ENCODE assay signal across 23 cellular contexts in the genomic region with DNA sequence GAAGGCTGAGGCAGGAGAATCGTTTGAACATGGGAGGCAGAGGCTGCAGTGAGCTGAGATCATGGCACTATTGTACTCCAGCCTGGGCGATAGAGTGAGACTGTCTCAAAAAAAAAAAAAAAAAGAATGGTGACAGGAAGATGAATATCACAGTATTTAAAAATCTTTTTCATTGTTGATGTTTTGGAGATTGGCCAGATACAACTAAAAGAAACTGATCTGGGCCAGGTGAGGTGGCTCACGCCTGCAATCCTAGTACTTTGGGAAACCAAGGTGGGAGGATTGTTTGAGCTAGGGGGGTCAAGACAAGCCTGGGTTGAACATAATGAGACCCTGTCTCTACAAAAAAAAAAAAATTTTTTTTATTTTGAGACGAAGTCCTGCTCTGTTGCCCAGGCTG. TPM values are rescaled to one million over a fixed set of nuclear protein-coding genes. Genes with fewer than 3 reads are reported as not detected.
DNase-seq lines count a peak whose midpoint lies in the region; ATAC-seq, FAIRE-seq and TF ChIP-seq lines count a peak whose summit lies in the region.
"Had no signal": no experiment of that assay in that cellular context is flagged by ENCODE, and none has a peak within 500 bp of the region (broad histone marks: within the 10 kb centered on the region; RNA-seq: fewer than 3 reads in every experiment).

No MANE protein-coding gene starts in this region.

- H3K4me1 ChIP-seq in breast epithelium (peaks cover 11 to 34% of the 10 kb centered on the region in 2 donors), mammary epithelial cell (ENCODE audit: insufficient read depth, low read length) (peaks cover 36% of the 10 kb centered on the region), uterus (peaks cover 17 to 22% of the 10 kb centered on the region in 2 donors)

- TF ChIP-seq POLR2A in breast epithelium (IDR thresholded peaks at IDR 0.05) (no peak), uterus (IDR thresholded peaks at IDR 0.05) (no peak), GM12892 (IDR thresholded peaks at IDR 0.05; ENCODE audit: low read depth, low read length) (no peak)

- no peak overlapping the region for H3K4me2 ChIP-seq in mammary epithelial cell (ENCODE audit: insufficient read depth, low read depth, low read length)

- H3K4me3 Mint-ChIP-seq in brain (no peak overlapping the region), nephron (no peak overlapping the region)
- H3K4me3 Mint-ChIP-seq: activated naive CD8-positive, alpha-beta T cell treated with anti-CD3 and anti-CD28 coated beads, Interleukin-2, amount 50 U/mL, for 24 hours; effector memory CD8-positive, alpha-beta T cell had no signal

- H3K4me1 Mint-ChIP-seq in brain, result peaks cover 84% of the 10 kb centered on the region
- H3K4me1 Mint-ChIP-seq in nephron, result peaks cover 67% of the 10 kb centered on the region

- H3K27ac Mint-ChIP-seq in brain (peak overlapping the region in 4 of 5 experiments; percentile 95 to 99 (median 98)), nephron (peak overlapping the region; percentile 96 to 97 (median 97))
- H3K27ac Mint-ChIP-seq: activated naive CD8-positive, alpha-beta T cell treated with anti-CD3 and anti-CD28 coated beads, Interleukin-2, amount 50 U/mL, for 24 hours; effector memory CD8-positive, alpha-beta T cell had no signal

- H3K4me3 ChIP-seq in breast epithelium (no peak overlapping the region), mammary epithelial cell (replicated peaks in 1 of 3; ENCODE audit: insufficient read depth in 1 of 3, low read depth in 2 of 3, low read length in 3 of 3) (no peak overlapping the region), uterus (no peak overlapping the region)
- H3K4me3 ChIP-seq: GM23248, Peyer's patch, skin epidermis had no signal

- H3K9me3 ChIP-seq in breast epithelium, result no peaks in the 10 kb centered on the region
- H3K9me3 ChIP-seq in mammary epithelial cell (replicated peaks; ENCODE audit: insufficient read depth, low read length), result no peaks in the 10 kb centered on the region
- no peaks in the 10 kb centered on the region for H3K9me3 ChIP-seq in uterus
- H3K9me3 ChIP-seq: BE2C, Peyer's patch had no signal

- no peaks in the 10 kb centered on the region for H3K79me2 ChIP-seq in mammary epithelial cell (ENCODE audit: insufficient read depth, low read length)

- TF ChIP-seq CTCF in breast epithelium (IDR thresholded peaks at IDR 0.05) (no peak), mammary epithelial cell (conservative IDR thresholded peaks at IDR 0.05 in 1 of 2, IDR thresholded peaks at IDR 0.05 in 1 of 2; ENCODE audit: extremely low read depth in 1 of 2, insufficient read depth in 1 of 2, low read depth in 1 of 2, low read length in 2 of 2) (no peak), brain (conservative IDR thresholded peaks at IDR 0.05) (no peak), nephron (IDR thresholded peaks at IDR 0.05; ENCODE audit: unreplicated experiment in 3 of 3) (no peak), uterus (IDR thresholded peaks at IDR 0.05) (no peak)

- CTCF ChIA-PET in mammary epithelial cell (lab: Charles Lee; ENCODE audit: low non-redundant PET), result interaction anchor here (0.7 kb wide), 1 partner anchor 423 kb away, joined by 6 read pairs; no protein-coding TSS in a partner anchor

- intact Hi-C loops in breast epithelium (cut with DNase I; ENCODE audit: low total_unique reads), result no loop called here
- intact Hi-C loops in mammary epithelial cell (cut with micrococcal nuclease), result no loop called here
- intact Hi-C loops in uterus (cut with DNase I; ENCODE audit: low total_unique reads), result no loop called here

- H4K20me1 ChIP-seq in mammary epithelial cell (ENCODE audit: insufficient read depth, low read length), result no peaks in the 10 kb centered on the region

- in situ Hi-C loops in mammary epithelial cell (cut with MboI; ENCODE audit: low sequenced_read_pairs in 2 of 2), result no loop called here

- H3K27me3 ChIP-seq in breast epithelium, result no peaks in the 10 kb centered on the region
- H3K27me3 ChIP-seq in mammary epithelial cell (ENCODE audit: insufficient read depth, low read length), result no peaks in the 10 kb centered on the region
- no peaks in the 10 kb centered on the region for H3K27me3 ChIP-seq in uterus
- H3K27me3 ChIP-seq: BE2C, Peyer's patch had no signal

- H2AFZ ChIP-seq in mammary epithelial cell (ENCODE audit: low read depth, low read length), result no peak overlapping the region
- H2AFZ ChIP-seq: GM23248 had no signal

- WGBS in mammary epithelial cell (ENCODE audit: low coverage, missing lambda C conversion rate), result 72% methylated on average over 3 of the region's 4 CpGs

- FAIRE-seq in GM12892 (lab: Jason Lieb, UNC), result no peak
- FAIRE-seq: colon, urothelium cell line had no signal

- dilution Hi-C loops in mammary epithelial cell (cut with HindIII; ENCODE audit: low sequenced_read_pairs), result no loop called here

- H3K9ac ChIP-seq in mammary epithelial cell (ENCODE audit: insufficient read depth, low read length), result no peak overlapping the region

- H3K36me3 ChIP-seq in breast epithelium, result no peaks in the 10 kb centered on the region
- H3K36me3 ChIP-seq in mammary epithelial cell (ENCODE audit: insufficient read depth, low read length), result no peaks in the 10 kb centered on the region
- no peaks in the 10 kb centered on the region for H3K36me3 ChIP-seq in uterus
- H3K36me3 ChIP-seq: BE2C had no signal

- H3K27me3 Mint-ChIP-seq in brain (peaks cover 2% of the 10 kb centered on the region), nephron (ENCODE audit: low read depth) (peaks cover 3% of the 10 kb centered on the region)
- H3K27me3 Mint-ChIP-seq: activated naive CD8-positive, alpha-beta T cell treated with anti-CD3 and anti-CD28 coated beads, Interleukin-2, amount 50 U/mL, for 24 hours; effector memory CD8-positive, alpha-beta T cell had no signal

- ATAC-seq in GM18870 (IDR thresholded peaks at IDR 0.05; ENCODE audit: unreplicated experiment), result no peak
- no peak for ATAC-seq in left lobe of liver
- ATAC-seq: activated naive CD8-positive, alpha-beta T cell treated with anti-CD3 and anti-CD28 coated beads, Interleukin-2, amount 50 U/mL, for 24 hours; effector memory CD8-positive, alpha-beta T cell had no signal

- H3K36me3 Mint-ChIP-seq in brain (no peaks in the 10 kb centered on the region), nephron (ENCODE audit: low read depth) (peaks cover 3% of the 10 kb centered on the region)

- no peaks in the 10 kb centered on the region for H3K9me3 Mint-ChIP-seq in brain
- H3K9me3 Mint-ChIP-seq in nephron, result no peaks in the 10 kb centered on the region
- H3K9me3 Mint-ChIP-seq: activated naive CD8-positive, alpha-beta T cell treated with anti-CD3 and anti-CD28 coated beads, Interleukin-2, amount 50 U/mL, for 24 hours; effector memory CD8-positive, alpha-beta T cell had no signal

- H3K27ac ChIP-seq in breast epithelium (peak overlapping the region; percentile 88 to 89), mammary epithelial cell (ENCODE audit: insufficient read depth, low read depth, low read length) (no peak overlapping the region), uterus (peak overlapping the region; percentile 78 to 93)

- no TSS peak for BruUV-seq in mammary epithelial cell (replicated peaks; lab: Mats Ljungman, UMichigan)

- DNase-seq in breast epithelium (ENCODE audit: low spot score in 2 of 2) (no peak), mammary epithelial cell (no peak), uterus (no peak), GM12892 (ENCODE audit: insufficient read length) (no peak), left lobe of liver (ENCODE audit: low spot score) (no peak)
- DNase-seq: activated CD4-positive, alpha-beta T cell treated with anti-CD3 and anti-CD28 coated beads for 1 hour; activated gamma-delta T cell treated with Interleukin-2 at 50 U/mL for 16 hours; activated naive CD8-positive, alpha-beta T cell treated with anti-CD3 and anti-CD28 coated beads, Interleukin-2, amount 50 U/mL, for 24 hours; activated T-cell treated with anti-CD3 and anti-CD28 coated beads, Interleukin-2, amount 50 U/mL, for 1 hour; BE2C; effector memory CD8-positive, alpha-beta T cell; GDM1; GM23248; Kasumi-1; kidney glomerular epithelial cell; MV-4-11; Peyer's patch had no signal

RNA-seq across cellular contexts. Expression of a gene that starts 52.1 kb away (rescaled TPM):
- total RNA-seq in breast epithelium, result 10 to 100 TPM; 28.2 to 42.9 (median 41.6) TPM
- 10 to 100 TPM; 65.8 to 82.2 TPM for total RNA-seq in mammary epithelial cell
- 63.3 TPM for polyA plus RNA-seq in mammary epithelial cell
- polyA minus RNA-seq in mammary epithelial cell, result 40.0 TPM
- 102 TPM for polyA plus RNA-seq in brain (ENCODE audit: insufficient read depth, low read depth, low replicate concordance)
- total RNA-seq in uterus, result 10 to 100 TPM; 17.2 to 64.4 (median 25.4) TPM
- 18.3 TPM for polyA plus RNA-seq in GM12892 (2012; ENCODE audit: missing spikeins)
- 8.3 TPM for total RNA-seq in left lobe of liver
